ENCODE assay signal across 1 cellular context in the genomic region with DNA sequence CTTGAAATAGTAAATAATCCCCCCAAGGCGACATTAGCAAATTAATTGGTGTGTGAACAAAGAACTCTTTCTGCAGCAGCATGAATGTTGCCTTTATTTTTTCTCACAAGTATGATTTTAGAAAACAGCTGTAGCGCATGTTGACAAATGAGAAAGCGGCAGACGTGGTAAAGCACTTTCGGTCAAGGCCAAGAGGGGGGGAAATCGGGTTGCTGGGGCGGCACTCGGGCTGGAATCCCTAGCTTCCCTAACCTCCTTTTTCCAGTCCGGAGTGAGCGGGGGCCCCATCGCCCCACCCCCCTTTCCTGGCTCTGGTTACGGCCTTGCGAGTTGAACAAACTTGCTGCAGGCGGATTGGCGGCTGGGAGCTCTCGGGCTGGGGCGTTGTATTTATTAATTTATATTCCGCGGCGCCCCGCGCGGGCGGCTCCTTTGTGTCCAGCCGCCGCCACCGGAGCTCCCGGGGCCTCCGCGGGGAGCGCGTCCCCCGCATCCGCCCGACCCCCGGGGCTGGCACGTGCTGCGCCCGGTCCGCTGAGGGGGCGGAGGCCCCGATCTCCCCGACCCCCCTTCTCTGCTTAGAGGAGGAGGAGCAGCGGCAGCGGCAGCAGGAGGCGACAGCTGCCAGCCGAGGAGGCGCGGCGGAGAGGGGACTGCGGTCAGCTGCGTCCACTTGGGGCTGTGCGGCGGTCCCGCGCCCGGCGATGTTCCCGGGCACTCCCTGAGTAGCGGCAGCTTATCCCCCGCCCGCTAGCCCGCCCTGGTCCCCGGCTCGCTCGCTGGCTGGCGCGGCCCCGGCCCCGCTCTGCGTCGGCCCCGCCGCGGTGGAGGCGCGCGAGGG.
TF ChIP-seq lines count a peak whose summit lies in the region.

A gene with protein sequence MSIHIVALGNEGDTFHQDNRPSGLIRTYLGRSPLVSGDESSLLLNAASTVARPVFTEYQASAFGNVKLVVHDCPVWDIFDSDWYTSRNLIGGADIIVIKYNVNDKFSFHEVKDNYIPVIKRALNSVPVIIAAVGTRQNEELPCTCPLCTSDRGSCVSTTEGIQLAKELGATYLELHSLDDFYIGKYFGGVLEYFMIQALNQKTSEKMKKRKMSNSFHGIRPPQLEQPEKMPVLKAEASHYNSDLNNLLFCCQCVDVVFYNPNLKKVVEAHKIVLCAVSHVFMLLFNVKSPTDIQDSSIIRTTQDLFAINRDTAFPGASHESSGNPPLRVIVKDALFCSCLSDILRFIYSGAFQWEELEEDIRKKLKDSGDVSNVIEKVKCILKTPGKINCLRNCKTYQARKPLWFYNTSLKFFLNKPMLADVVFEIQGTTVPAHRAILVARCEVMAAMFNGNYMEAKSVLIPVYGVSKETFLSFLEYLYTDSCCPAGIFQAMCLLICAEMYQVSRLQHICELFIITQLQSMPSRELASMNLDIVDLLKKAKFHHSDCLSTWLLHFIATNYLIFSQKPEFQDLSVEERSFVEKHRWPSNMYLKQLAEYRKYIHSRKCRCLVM (plus strand): TSS at position 607 of the 841 bp plus-strand sequence. CDS start 347 bp downstream, outside the sequence.

TF ChIP-seq in HepG2, 621 proteins besides CTCF, POLR2A, EP300 and RAD21 (continued from another document and continues in another):
- TF ChIP-seq, protein P1, sequence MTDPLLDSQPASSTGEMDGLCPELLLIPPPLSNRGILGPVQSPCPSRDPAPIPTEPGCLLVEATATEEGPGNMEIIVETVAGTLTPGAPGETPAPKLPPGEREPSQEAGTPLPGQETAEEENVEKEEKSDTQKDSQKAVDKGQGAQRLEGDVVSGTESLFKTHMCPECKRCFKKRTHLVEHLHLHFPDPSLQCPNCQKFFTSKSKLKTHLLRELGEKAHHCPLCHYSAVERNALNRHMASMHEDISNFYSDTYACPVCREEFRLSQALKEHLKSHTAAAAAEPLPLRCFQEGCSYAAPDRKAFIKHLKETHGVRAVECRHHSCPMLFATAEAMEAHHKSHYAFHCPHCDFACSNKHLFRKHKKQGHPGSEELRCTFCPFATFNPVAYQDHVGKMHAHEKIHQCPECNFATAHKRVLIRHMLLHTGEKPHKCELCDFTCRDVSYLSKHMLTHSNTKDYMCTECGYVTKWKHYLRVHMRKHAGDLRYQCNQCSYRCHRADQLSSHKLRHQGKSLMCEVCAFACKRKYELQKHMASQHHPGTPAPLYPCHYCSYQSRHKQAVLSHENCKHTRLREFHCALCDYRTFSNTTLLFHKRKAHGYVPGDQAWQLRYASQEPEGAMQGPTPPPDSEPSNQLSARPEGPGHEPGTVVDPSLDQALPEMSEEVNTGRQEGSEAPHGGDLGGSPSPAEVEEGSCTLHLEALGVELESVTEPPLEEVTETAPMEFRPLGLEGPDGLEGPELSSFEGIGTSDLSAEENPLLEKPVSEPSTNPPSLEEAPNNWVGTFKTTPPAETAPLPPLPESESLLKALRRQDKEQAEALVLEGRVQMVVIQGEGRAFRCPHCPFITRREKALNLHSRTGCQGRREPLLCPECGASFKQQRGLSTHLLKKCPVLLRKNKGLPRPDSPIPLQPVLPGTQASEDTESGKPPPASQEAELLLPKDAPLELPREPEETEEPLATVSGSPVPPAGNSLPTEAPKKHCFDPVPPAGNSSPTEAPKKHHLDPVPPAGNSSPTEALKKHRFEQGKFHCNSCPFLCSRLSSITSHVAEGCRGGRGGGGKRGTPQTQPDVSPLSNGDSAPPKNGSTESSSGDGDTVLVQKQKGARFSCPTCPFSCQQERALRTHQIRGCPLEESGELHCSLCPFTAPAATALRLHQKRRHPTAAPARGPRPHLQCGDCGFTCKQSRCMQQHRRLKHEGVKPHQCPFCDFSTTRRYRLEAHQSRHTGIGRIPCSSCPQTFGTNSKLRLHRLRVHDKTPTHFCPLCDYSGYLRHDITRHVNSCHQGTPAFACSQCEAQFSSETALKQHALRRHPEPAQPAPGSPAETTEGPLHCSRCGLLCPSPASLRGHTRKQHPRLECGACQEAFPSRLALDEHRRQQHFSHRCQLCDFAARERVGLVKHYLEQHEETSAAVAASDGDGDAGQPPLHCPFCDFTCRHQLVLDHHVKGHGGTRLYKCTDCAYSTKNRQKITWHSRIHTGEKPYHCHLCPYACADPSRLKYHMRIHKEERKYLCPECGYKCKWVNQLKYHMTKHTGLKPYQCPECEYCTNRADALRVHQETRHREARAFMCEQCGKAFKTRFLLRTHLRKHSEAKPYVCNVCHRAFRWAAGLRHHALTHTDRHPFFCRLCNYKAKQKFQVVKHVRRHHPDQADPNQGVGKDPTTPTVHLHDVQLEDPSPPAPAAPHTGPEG (CRISPR knock-in tag; IDR thresholded peaks at IDR 0.05) = no peak
- TF ChIP-seq, protein P2, sequence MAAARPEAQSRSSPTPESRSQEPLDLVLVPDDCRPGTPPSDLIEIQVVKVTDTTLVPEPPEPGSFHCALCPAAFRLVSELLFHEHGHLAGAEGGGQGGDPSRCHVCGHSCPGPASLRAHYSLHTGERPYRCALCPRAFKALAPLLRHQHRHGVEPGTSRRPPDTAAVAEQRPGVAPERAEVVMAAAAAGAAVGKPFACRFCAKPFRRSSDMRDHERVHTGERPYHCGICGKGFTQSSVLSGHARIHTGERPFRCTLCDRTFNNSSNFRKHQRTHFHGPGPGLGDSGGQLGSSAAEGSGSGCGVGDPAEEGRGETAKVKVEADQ (CRISPR knock-in tag; IDR thresholded peaks at IDR 0.05; ENCODE audit: borderline replicate concordance) = peak; percentile 19; the same call in 1 of the 2 replicates
- TF ChIP-seq, protein P3, sequence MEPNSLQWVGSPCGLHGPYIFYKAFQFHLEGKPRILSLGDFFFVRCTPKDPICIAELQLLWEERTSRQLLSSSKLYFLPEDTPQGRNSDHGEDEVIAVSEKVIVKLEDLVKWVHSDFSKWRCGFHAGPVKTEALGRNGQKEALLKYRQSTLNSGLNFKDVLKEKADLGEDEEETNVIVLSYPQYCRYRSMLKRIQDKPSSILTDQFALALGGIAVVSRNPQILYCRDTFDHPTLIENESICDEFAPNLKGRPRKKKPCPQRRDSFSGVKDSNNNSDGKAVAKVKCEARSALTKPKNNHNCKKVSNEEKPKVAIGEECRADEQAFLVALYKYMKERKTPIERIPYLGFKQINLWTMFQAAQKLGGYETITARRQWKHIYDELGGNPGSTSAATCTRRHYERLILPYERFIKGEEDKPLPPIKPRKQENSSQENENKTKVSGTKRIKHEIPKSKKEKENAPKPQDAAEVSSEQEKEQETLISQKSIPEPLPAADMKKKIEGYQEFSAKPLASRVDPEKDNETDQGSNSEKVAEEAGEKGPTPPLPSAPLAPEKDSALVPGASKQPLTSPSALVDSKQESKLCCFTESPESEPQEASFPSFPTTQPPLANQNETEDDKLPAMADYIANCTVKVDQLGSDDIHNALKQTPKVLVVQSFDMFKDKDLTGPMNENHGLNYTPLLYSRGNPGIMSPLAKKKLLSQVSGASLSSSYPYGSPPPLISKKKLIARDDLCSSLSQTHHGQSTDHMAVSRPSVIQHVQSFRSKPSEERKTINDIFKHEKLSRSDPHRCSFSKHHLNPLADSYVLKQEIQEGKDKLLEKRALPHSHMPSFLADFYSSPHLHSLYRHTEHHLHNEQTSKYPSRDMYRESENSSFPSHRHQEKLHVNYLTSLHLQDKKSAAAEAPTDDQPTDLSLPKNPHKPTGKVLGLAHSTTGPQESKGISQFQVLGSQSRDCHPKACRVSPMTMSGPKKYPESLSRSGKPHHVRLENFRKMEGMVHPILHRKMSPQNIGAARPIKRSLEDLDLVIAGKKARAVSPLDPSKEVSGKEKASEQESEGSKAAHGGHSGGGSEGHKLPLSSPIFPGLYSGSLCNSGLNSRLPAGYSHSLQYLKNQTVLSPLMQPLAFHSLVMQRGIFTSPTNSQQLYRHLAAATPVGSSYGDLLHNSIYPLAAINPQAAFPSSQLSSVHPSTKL (CRISPR knock-in tag; IDR thresholded peaks at IDR 0.05) = peak; percentile 83
- TF ChIP-seq HDAC2 (CRISPR knock-in tag; IDR thresholded peaks at IDR 0.05) = peak; percentile 24; the same call in 1 of the 2 replicates
- TF ChIP-seq TOPORS (CRISPR knock-in tag; IDR thresholded peaks at IDR 0.05) = peak; percentile 25; the same call in 1 of the 2 replicates
- no peak for TF ChIP-seq ZNF652 (CRISPR knock-in tag; IDR thresholded peaks at IDR 0.05; ENCODE audit: borderline replicate concordance, low read depth)
- TF ChIP-seq ZNF10 (CRISPR knock-in tag; IDR thresholded peaks at IDR 0.05; ENCODE audit: borderline replicate concordance, low read depth) = no peak
- TF ChIP-seq KDM5B (CRISPR knock-in tag; IDR thresholded peaks at IDR 0.05; ENCODE audit: borderline replicate concordance) = no peak; the same call in 1 of the 2 replicates
- TF ChIP-seq, protein P4, sequence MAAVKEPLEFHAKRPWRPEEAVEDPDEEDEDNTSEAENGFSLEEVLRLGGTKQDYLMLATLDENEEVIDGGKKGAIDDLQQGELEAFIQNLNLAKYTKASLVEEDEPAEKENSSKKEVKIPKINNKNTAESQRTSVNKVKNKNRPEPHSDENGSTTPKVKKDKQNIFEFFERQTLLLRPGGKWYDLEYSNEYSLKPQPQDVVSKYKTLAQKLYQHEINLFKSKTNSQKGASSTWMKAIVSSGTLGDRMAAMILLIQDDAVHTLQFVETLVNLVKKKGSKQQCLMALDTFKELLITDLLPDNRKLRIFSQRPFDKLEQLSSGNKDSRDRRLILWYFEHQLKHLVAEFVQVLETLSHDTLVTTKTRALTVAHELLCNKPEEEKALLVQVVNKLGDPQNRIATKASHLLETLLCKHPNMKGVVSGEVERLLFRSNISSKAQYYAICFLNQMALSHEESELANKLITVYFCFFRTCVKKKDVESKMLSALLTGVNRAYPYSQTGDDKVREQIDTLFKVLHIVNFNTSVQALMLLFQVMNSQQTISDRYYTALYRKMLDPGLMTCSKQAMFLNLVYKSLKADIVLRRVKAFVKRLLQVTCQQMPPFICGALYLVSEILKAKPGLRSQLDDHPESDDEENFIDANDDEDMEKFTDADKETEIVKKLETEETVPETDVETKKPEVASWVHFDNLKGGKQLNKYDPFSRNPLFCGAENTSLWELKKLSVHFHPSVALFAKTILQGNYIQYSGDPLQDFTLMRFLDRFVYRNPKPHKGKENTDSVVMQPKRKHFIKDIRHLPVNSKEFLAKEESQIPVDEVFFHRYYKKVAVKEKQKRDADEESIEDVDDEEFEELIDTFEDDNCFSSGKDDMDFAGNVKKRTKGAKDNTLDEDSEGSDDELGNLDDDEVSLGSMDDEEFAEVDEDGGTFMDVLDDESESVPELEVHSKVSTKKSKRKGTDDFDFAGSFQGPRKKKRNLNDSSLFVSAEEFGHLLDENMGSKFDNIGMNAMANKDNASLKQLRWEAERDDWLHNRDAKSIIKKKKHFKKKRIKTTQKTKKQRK (IDR thresholded peaks at IDR 0.05; ENCODE audit: low read length) = no peak
- no peak for TF ChIP-seq JUNB (CRISPR knock-in tag; IDR thresholded peaks at IDR 0.05; ENCODE audit: borderline replicate concordance)
- no peak for TF ChIP-seq TEAD2 (CRISPR knock-in tag; IDR thresholded peaks at IDR 0.05)
- no peak for TF ChIP-seq ZNF737 (CRISPR knock-in tag; IDR thresholded peaks at IDR 0.05; ENCODE audit: borderline replicate concordance)
- TF ChIP-seq EHMT2 (IDR thresholded peaks at IDR 0.05; ENCODE audit: borderline replicate concordance, low read depth, low read length) = no peak
- TF ChIP-seq ZNF382 (CRISPR knock-in tag; IDR thresholded peaks at IDR 0.05; ENCODE audit: borderline replicate concordance) = no peak
- TF ChIP-seq, protein P5, sequence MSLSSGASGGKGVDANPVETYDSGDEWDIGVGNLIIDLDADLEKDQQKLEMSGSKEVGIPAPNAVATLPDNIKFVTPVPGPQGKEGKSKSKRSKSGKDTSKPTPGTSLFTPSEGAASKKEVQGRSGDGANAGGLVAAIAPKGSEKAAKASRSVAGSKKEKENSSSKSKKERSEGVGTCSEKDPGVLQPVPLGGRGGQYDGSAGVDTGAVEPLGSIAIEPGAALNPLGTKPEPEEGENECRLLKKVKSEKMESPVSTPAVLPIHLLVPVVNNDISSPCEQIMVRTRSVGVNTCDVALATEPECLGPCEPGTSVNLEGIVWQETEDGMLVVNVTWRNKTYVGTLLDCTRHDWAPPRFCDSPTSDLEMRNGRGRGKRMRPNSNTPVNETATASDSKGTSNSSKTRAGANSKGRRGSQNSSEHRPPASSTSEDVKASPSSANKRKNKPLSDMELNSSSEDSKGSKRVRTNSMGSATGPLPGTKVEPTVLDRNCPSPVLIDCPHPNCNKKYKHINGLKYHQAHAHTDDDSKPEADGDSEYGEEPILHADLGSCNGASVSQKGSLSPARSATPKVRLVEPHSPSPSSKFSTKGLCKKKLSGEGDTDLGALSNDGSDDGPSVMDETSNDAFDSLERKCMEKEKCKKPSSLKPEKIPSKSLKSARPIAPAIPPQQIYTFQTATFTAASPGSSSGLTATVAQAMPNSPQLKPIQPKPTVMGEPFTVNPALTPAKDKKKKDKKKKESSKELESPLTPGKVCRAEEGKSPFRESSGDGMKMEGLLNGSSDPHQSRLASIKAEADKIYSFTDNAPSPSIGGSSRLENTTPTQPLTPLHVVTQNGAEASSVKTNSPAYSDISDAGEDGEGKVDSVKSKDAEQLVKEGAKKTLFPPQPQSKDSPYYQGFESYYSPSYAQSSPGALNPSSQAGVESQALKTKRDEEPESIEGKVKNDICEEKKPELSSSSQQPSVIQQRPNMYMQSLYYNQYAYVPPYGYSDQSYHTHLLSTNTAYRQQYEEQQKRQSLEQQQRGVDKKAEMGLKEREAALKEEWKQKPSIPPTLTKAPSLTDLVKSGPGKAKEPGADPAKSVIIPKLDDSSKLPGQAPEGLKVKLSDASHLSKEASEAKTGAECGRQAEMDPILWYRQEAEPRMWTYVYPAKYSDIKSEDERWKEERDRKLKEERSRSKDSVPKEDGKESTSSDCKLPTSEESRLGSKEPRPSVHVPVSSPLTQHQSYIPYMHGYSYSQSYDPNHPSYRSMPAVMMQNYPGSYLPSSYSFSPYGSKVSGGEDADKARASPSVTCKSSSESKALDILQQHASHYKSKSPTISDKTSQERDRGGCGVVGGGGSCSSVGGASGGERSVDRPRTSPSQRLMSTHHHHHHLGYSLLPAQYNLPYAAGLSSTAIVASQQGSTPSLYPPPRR (CRISPR knock-in tag; IDR thresholded peaks at IDR 0.05; ENCODE audit: borderline replicate concordance) = no peak
- TF ChIP-seq ZFP82 (CRISPR knock-in tag; IDR thresholded peaks at IDR 0.05; ENCODE audit: borderline replicate concordance) = no peak; the same call in 1 of the 2 replicates
- peak; percentile 32; the same call in 1 of the 2 replicates for TF ChIP-seq SIN3A (IDR thresholded peaks at IDR 0.05; ENCODE audit: borderline replicate concordance, low read depth, low read length)
- no peak for TF ChIP-seq RBAK (CRISPR knock-in tag; IDR thresholded peaks at IDR 0.05)
- no peak for TF ChIP-seq NR3C1 (CRISPR knock-in tag; IDR thresholded peaks at IDR 0.05)
- TF ChIP-seq RBFOX2 (IDR thresholded peaks at IDR 0.05; ENCODE audit: low read depth, low read length) = peak; percentile 89
- TF ChIP-seq EEA1 (CRISPR knock-in tag; IDR thresholded peaks at IDR 0.05; ENCODE audit: borderline replicate concordance) = peak; percentile 11; the same call in 1 of the 2 replicates
- no peak for TF ChIP-seq SUZ12 (IDR thresholded peaks at IDR 0.05; ENCODE audit: low read depth, low read length)
- TF ChIP-seq ZNF207 (IDR thresholded peaks at IDR 0.05; ENCODE audit: borderline replicate concordance) = no peak
- TF ChIP-seq MAZ (IDR thresholded peaks at IDR 0.05; ENCODE audit: borderline replicate concordance, low read depth, low read length) = peak; percentile 58; the same call in 1 of the 2 replicates
- peak; percentile 88 for TF ChIP-seq MAZ (CRISPR knock-in tag; IDR thresholded peaks at IDR 0.05; ENCODE audit: low read depth)
- TF ChIP-seq, protein P6, sequence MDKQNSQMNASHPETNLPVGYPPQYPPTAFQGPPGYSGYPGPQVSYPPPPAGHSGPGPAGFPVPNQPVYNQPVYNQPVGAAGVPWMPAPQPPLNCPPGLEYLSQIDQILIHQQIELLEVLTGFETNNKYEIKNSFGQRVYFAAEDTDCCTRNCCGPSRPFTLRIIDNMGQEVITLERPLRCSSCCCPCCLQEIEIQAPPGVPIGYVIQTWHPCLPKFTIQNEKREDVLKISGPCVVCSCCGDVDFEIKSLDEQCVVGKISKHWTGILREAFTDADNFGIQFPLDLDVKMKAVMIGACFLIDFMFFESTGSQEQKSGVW (CRISPR knock-in tag; IDR thresholded peaks at IDR 0.05; ENCODE audit: borderline replicate concordance) = no peak
